In the genomic region with DNA sequence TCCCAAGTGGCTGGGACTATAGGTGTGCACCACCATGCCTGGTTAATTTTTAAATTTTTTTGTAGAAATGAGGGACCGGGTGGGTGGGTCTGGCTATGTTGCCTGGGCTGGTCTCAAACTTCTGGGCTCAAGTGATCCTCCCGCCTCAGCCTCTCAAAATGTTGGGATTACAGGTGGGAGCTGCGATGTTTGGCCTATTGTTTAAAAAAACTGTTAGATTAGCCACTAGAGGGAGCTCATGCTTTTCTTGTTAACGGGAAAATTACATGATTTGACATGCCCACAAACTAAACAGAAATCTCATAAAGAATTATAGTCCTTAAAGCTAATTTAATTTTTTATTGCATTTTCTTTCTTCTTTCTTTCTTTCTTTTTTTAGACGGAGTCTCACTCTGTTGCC, we compare ENCODE assay signal across 1 cellular context.
TF ChIP-seq lines count a peak whose summit lies in the region.

No MANE protein-coding gene starts in this region.

TF ChIP-seq in GM23338, 12 proteins besides CTCF, POLR2A, EP300 and RAD21 (continued from another document):
- TF ChIP-seq, protein P1, sequence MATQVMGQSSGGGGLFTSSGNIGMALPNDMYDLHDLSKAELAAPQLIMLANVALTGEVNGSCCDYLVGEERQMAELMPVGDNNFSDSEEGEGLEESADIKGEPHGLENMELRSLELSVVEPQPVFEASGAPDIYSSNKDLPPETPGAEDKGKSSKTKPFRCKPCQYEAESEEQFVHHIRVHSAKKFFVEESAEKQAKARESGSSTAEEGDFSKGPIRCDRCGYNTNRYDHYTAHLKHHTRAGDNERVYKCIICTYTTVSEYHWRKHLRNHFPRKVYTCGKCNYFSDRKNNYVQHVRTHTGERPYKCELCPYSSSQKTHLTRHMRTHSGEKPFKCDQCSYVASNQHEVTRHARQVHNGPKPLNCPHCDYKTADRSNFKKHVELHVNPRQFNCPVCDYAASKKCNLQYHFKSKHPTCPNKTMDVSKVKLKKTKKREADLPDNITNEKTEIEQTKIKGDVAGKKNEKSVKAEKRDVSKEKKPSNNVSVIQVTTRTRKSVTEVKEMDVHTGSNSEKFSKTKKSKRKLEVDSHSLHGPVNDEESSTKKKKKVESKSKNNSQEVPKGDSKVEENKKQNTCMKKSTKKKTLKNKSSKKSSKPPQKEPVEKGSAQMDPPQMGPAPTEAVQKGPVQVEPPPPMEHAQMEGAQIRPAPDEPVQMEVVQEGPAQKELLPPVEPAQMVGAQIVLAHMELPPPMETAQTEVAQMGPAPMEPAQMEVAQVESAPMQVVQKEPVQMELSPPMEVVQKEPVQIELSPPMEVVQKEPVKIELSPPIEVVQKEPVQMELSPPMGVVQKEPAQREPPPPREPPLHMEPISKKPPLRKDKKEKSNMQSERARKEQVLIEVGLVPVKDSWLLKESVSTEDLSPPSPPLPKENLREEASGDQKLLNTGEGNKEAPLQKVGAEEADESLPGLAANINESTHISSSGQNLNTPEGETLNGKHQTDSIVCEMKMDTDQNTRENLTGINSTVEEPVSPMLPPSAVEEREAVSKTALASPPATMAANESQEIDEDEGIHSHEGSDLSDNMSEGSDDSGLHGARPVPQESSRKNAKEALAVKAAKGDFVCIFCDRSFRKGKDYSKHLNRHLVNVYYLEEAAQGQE (IDR thresholded peaks at IDR 0.05; ENCODE audit: unreplicated experiment) = no peak
- TF ChIP-seq, protein P2, sequence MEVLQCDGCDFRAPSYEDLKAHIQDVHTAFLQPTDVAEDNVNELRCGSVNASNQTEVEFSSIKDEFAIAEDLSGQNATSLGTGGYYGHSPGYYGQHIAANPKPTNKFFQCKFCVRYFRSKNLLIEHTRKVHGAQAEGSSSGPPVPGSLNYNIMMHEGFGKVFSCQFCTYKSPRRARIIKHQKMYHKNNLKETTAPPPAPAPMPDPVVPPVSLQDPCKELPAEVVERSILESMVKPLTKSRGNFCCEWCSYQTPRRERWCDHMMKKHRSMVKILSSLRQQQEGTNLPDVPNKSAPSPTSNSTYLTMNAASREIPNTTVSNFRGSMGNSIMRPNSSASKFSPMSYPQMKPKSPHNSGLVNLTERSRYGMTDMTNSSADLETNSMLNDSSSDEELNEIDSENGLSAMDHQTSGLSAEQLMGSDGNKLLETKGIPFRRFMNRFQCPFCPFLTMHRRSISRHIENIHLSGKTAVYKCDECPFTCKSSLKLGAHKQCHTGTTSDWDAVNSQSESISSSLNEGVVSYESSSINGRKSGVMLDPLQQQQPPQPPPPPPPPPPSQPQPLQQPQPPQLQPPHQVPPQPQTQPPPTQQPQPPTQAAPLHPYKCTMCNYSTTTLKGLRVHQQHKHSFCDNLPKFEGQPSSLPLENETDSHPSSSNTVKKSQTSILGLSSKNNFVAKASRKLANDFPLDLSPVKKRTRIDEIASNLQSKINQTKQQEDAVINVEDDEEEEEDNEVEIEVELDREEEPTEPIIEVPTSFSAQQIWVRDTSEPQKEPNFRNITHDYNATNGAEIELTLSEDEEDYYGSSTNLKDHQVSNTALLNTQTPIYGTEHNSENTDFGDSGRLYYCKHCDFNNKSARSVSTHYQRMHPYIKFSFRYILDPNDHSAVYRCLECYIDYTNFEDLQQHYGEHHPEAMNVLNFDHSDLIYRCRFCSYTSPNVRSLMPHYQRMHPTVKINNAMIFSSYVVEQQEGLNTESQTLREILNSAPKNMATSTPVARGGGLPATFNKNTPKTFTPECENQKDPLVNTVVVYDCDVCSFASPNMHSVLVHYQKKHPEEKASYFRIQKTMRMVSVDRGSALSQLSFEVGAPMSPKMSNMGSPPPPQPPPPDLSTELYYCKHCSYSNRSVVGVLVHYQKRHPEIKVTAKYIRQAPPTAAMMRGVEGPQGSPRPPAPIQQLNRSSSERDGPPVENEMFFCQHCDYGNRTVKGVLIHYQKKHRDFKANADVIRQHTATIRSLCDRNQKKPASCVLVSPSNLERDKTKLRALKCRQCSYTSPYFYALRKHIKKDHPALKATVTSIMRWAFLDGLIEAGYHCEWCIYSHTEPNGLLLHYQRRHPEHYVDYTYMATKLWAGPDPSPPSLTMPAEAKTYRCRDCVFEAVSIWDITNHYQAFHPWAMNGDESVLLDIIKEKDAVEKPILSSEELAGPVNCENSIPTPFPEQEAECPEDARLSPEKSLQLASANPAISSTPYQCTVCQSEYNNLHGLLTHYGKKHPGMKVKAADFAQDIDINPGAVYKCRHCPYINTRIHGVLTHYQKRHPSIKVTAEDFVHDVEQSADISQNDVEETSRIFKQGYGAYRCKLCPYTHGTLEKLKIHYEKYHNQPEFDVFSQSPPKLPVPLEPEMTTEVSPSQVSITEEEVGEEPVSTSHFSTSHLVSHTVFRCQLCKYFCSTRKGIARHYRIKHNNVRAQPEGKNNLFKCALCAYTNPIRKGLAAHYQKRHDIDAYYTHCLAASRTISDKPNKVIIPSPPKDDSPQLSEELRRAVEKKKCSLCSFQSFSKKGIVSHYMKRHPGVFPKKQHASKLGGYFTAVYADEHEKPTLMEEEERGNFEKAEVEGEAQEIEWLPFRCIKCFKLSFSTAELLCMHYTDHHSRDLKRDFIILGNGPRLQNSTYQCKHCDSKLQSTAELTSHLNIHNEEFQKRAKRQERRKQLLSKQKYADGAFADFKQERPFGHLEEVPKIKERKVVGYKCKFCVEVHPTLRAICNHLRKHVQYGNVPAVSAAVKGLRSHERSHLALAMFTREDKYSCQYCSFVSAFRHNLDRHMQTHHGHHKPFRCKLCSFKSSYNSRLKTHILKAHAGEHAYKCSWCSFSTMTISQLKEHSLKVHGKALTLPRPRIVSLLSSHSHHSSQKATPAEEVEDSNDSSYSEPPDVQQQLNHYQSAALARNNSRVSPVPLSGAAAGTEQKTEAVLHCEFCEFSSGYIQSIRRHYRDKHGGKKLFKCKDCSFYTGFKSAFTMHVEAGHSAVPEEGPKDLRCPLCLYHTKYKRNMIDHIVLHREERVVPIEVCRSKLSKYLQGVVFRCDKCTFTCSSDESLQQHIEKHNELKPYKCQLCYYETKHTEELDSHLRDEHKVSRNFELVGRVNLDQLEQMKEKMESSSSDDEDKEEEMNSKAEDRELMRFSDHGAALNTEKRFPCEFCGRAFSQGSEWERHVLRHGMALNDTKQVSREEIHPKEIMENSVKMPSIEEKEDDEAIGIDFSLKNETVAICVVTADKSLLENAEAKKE (CRISPR knock-in tag; IDR thresholded peaks at IDR 0.05) = no peak
- no peak for TF ChIP-seq CREB1 (CRISPR knock-in tag; IDR thresholded peaks at IDR 0.05; ENCODE audit: low read depth)
- TF ChIP-seq EZH2 (IDR thresholded peaks at IDR 0.05; ENCODE audit: low read depth, unreplicated experiment) = no peak
